In genomic region chr19:1093330-1093729, GRCh38 we compare ENCODE assay signal across 12 cellular contexts. TPM values are rescaled to one million over a fixed set of nuclear protein-coding genes. Genes with fewer than 3 reads are reported as not detected.
DNase-seq lines count a peak whose midpoint lies in the region; ATAC-seq, FAIRE-seq and TF ChIP-seq lines count a peak whose summit lies in the region.
"Had no signal": no experiment of that assay in that cellular context is flagged by ENCODE, and none has a peak within 500 bp of the region (broad histone marks: within the 10 kb centered on the region; RNA-seq: fewer than 3 reads in every experiment).

No MANE protein-coding gene starts in this region.

- no peak overlapping the region for H3K27ac Mint-ChIP-seq in activated CD4-positive, alpha-beta memory T cell treated with anti-CD3 and anti-CD28 coated beads, Interleukin-2, amount 10 ng/mL, durations not matched to agents 7 days and 5 days

- no peaks in the 10 kb centered on the region for H3K27me3 Mint-ChIP-seq in activated CD4-positive, alpha-beta memory T cell treated with anti-CD3 and anti-CD28 coated beads, Interleukin-2, amount 10 ng/mL, durations not matched to agents 7 days and 5 days

- FAIRE-seq in A549 (lab: Jason Lieb, UNC), result no peak
- FAIRE-seq: keratinocyte had no signal

- H3K27ac ChIP-seq in A549 (0 out of 6 replicates have a peak overlapping the region, but pooled peaks of 1 of the 2 experiments have one; percentile 35), DND-41 (ENCODE audit: low read length) (peak overlapping the region; percentile 72; the same call in 1 of the 2 replicates), liver (ENCODE audit: low read depth in 1 of 2, low read length in 2 of 2) (peak overlapping the region in 1 of 2 donors; percentile 1), vagina (no peak overlapping the region)
- H3K27ac ChIP-seq: esophagus muscularis mucosa had no signal

- CTCF ChIA-PET in A549 (lab: Yijun Ruan, JAX), result interaction anchor here (0.7 to 2.5 kb wide), 6 partner anchors 10 to 170 kb away, joined by 3 to 10 read pairs (median 3); no protein-coding TSS in a partner anchor
- CTCF ChIA-PET in activated CD4-positive, alpha-beta memory T cell treated with anti-CD3 and anti-CD28 coated beads, Interleukin-2, amount 10 ng/mL, durations not matched to agents 7 days and 5 days (lab: Charles Lee), result interaction anchor here (1.5 kb wide), 1 partner anchor 29 kb away, joined by 6 read pairs; no protein-coding TSS in a partner anchor

- H3K4me1 Mint-ChIP-seq in activated CD4-positive, alpha-beta memory T cell treated with anti-CD3 and anti-CD28 coated beads, Interleukin-2, amount 10 ng/mL, durations not matched to agents 7 days and 5 days, result peaks cover 51% of the 10 kb centered on the region

- TF ChIP-seq POLR2A in A549 (IDR thresholded peaks at IDR 0.05; ENCODE audit: low read length) (no peak), vagina (IDR thresholded peaks at IDR 0.05) (no peak)

- H3K4me3 Mint-ChIP-seq in activated CD4-positive, alpha-beta memory T cell treated with anti-CD3 and anti-CD28 coated beads, Interleukin-2, amount 10 ng/mL, durations not matched to agents 7 days and 5 days, result peak overlapping the region; percentile 90

- H3K9ac ChIP-seq in DND-41 (ENCODE audit: low read depth, low read length), result peak overlapping the region; percentile 91
- peak overlapping the region in 1 of 2 donors; percentile 40 for H3K9ac ChIP-seq in liver (ENCODE audit: low read depth in 1 of 2, low read length in 2 of 2)

- H2AFZ ChIP-seq in DND-41 (ENCODE audit: low read depth, low read length), result no peak overlapping the region

- no peak for TF ChIP-seq RAD21 in A549 (conservative IDR thresholded peaks at IDR 0.05 in 1 of 2, IDR thresholded peaks at IDR 0.05 in 1 of 2)
- no peak for TF ChIP-seq RAD21 in liver (IDR thresholded peaks at IDR 0.05)

- H3K4me1 ChIP-seq in A549 (peaks cover 23% of the 10 kb centered on the region), DND-41 (ENCODE audit: insufficient read depth, low read length) (peaks cover 26% of the 10 kb centered on the region), liver (ENCODE audit: control insufficient read depth in 4 of 4, insufficient read depth in 4 of 4, low read length in 3 of 4) (peaks cover 8 to 47% (median 29%) of the 10 kb centered on the region in 4 donors), vagina (peaks cover 25% of the 10 kb centered on the region)

- H3K9me3 ChIP-seq in A549, result no peaks in the 10 kb centered on the region
- H3K9me3 ChIP-seq in DND-41 (ENCODE audit: insufficient read depth, low read length, severe bottlenecking), result no peaks in the 10 kb centered on the region
- H3K9me3 ChIP-seq in liver (ENCODE audit: control insufficient read depth in 4 of 4, low read length in 3 of 4), result no peaks in the 10 kb centered on the region
- H3K9me3 ChIP-seq in vagina, result no peaks in the 10 kb centered on the region
- H3K9me3 ChIP-seq: esophagus muscularis mucosa had no signal

- peaks cover 42% of the 10 kb centered on the region for H4K20me1 ChIP-seq in DND-41 (ENCODE audit: insufficient read depth, low read length)

- TF ChIP-seq EP300 in A549 (IDR thresholded peaks at IDR 0.05), result no peak

- no peaks in the 10 kb centered on the region for H3K9me3 Mint-ChIP-seq in activated CD4-positive, alpha-beta memory T cell treated with anti-CD3 and anti-CD28 coated beads, Interleukin-2, amount 10 ng/mL, durations not matched to agents 7 days and 5 days

- ATAC-seq in A549, result no peak
- no peak for ATAC-seq in DND-41 (ENCODE audit: insufficient read depth, low read depth)

- H3K79me2 ChIP-seq in DND-41 (ENCODE audit: insufficient read depth, low read length), result peaks cover 38% of the 10 kb centered on the region

- no peak for TF ChIP-seq CTCF in A549 (IDR thresholded peaks at IDR 0.05)
- no peak for TF ChIP-seq CTCF in DND-41 (IDR thresholded peaks at IDR 0.05; ENCODE audit: borderline replicate concordance, extremely low read depth, low read length, poor library complexity, severe bottlenecking)
- no peak for TF ChIP-seq CTCF in liver (IDR thresholded peaks at IDR 0.05; ENCODE audit: low read depth, low read length, missing input control)
- TF ChIP-seq CTCF in vagina (IDR thresholded peaks at IDR 0.05), result no peak

- DNase-seq in A549 (ENCODE audit: low read depth in 1 of 2, low spot score in 1 of 2) (no peak), DND-41 (no peak), vagina (ENCODE audit: extremely low spot score in 2 of 2) (no peak), NCI-H1105 treated with DMSO at 0.1 percent for 48 hours (lab: John Stamatoyannopoulos, UW) (no peak), superior temporal gyrus (ENCODE audit: extremely low spot score) (no peak), SIG-M5 (lab: John Stamatoyannopoulos, UW) (no peak)
- DNase-seq in activated CD4-positive, alpha-beta memory T cell treated with anti-CD3 and anti-CD28 coated beads, Interleukin-2, amount 10 ng/mL, durations not matched to agents 7 days and 5 days, result no peak
- DNase-seq: aorta, NCI-H526 had no signal

- intact Hi-C loops in vagina (cut with DNase I), result no loop called here

- no peaks in the 10 kb centered on the region for H3K27me3 ChIP-seq in DND-41 (ENCODE audit: insufficient read depth, low read length, poor library complexity)
- no peaks in the 10 kb centered on the region for H3K27me3 ChIP-seq in liver (ENCODE audit: control insufficient read depth in 4 of 4, insufficient read depth in 4 of 4, low read length in 3 of 4)
- no peaks in the 10 kb centered on the region for H3K27me3 ChIP-seq in vagina
- H3K27me3 ChIP-seq: esophagus muscularis mucosa had no signal

- H3K4me2 ChIP-seq in A549 (peak overlapping the region; percentile 93), DND-41 (ENCODE audit: insufficient read depth, low read length) (peak overlapping the region; percentile 99)

- no peak overlapping the region for H3K4me3 ChIP-seq in A549
- peak overlapping the region in 1 of 2 experiments; percentile 99; a peak in 2 of 4 replicates for H3K4me3 ChIP-seq in DND-41 (ENCODE audit: low read depth in 1 of 2, low read length in 2 of 2)
- H3K4me3 ChIP-seq in liver (ENCODE audit: low read depth in 1 of 3, low read length in 3 of 3), result peak overlapping the region in 2 of 3 donors; percentile 69 to 95
- H3K4me3 ChIP-seq in vagina, result peak overlapping the region in 1 of 2 donors; percentile 99

- H3K36me3 Mint-ChIP-seq in activated CD4-positive, alpha-beta memory T cell treated with anti-CD3 and anti-CD28 coated beads, Interleukin-2, amount 10 ng/mL, durations not matched to agents 7 days and 5 days (ENCODE audit: low read depth), result peaks cover 26% of the 10 kb centered on the region

- POLR2A ChIA-PET in A549 (lab: Yijun Ruan, JAX), result interaction anchor here (1.1 kb wide), 1 partner anchor 19 kb away, joined by 3 read pairs; no protein-coding TSS in a partner anchor
- POLR2A ChIA-PET in activated CD4-positive, alpha-beta memory T cell treated with anti-CD3 and anti-CD28 coated beads, Interleukin-2, amount 10 ng/mL, durations not matched to agents 7 days and 5 days (lab: Charles Lee), result interaction anchor here (0.8 to 8.8 kb wide), 4 partner anchors 13 to 71 kb away, joined by 3 to 109 read pairs (median 6); partner anchors contain the start of gene ABCA7

- H3K36me3 ChIP-seq in DND-41 (ENCODE audit: insufficient read depth, low read length), result peaks cover 50% of the 10 kb centered on the region
- H3K36me3 ChIP-seq in liver (ENCODE audit: control insufficient read depth in 4 of 4, insufficient read depth in 3 of 4, low read depth in 1 of 4, low read length in 3 of 4), result peaks cover 4 to 18% (median 15%) of the 10 kb centered on the region in 4 donors
- peaks cover 0 to 31% of the 10 kb centered on the region in 2 donors for H3K36me3 ChIP-seq in vagina

- WGBS in A549 (ENCODE audit: missing lambda C conversion rate), result 88% methylated on average over 11 of the region's 15 CpGs
- 80% methylated on average over 15 of the region's 15 CpGs for WGBS in liver

RNA-seq across cellular contexts. Expression of gene POLR2E, which starts 1.8 kb away (rescaled TPM):
- 81.0 and 99.6 TPM in 2 replicates for polyA plus RNA-seq in A549 (2011; rRNA removed)
- polyA plus RNA-seq in A549 (2012; cell fraction: cytosol; rRNA removed), result 346 and 402 TPM in 2 replicates
- polyA plus RNA-seq in A549 (2012; cell fraction: nucleus; rRNA removed), result 288 and 337 TPM in 2 replicates
- polyA plus RNA-seq in A549 (2017; fragmentation: RNase III; extraction: RNeasy Plus Mini Kit Qiagen cat#74134 plus additional on column Dnase treatment), result 170 to 181 TPM (median 172 TPM) in 3 replicates
- polyA minus RNA-seq in A549 (2011; rRNA and poly(A)+ RNA removed), result 102 and 159 TPM in 2 replicates
- 100 to 1,000 TPM; 116 to 120 TPM for total RNA-seq in activated CD4-positive, alpha-beta memory T cell treated with anti-CD3 and anti-CD28 coated beads, Interleukin-2, amount 10 ng/mL, durations not matched to agents 7 days and 5 days
- total RNA-seq in liver, result 100 to 1,000 TPM in 1 of 2 donors, 10 to 100 TPM in 1; 51.8 to 168 TPM
- 100 to 1,000 TPM; 175 to 211 TPM for polyA plus RNA-seq in liver
- total RNA-seq in vagina, result 83.7 TPM

RNA-seq across cellular contexts. Expression of gene GPX4, which starts 10.5 kb away (rescaled TPM):
- polyA plus RNA-seq in A549 (2011; rRNA removed) (223 and 248 TPM in 2 replicates), A549 (2017; fragmentation: RNase III; extraction: RNeasy Plus Mini Kit Qiagen cat#74134 plus additional on column Dnase treatment) (370 to 402 TPM (median 394 TPM) in 3 replicates), liver (100 to 1,000 TPM; 447 to 558 TPM)
- polyA plus RNA-seq in A549 (2012; cell fraction: cytosol; rRNA removed), result 768 and 819 TPM in 2 replicates
- 378 and 395 TPM in 2 replicates for polyA plus RNA-seq in A549 (2012; cell fraction: nucleus; rRNA removed)
- 180 and 195 TPM in 2 replicates for polyA minus RNA-seq in A549 (2011; rRNA and poly(A)+ RNA removed)
- total RNA-seq in activated CD4-positive, alpha-beta memory T cell treated with anti-CD3 and anti-CD28 coated beads, Interleukin-2, amount 10 ng/mL, durations not matched to agents 7 days and 5 days, result 100 to 1,000 TPM; 141 to 148 TPM
- total RNA-seq in liver (100 to 1,000 TPM; 122 to 149 TPM), vagina (524 TPM)

RNA-seq across cellular contexts. Expression of gene ARHGAP45, which starts 26.4 kb away (rescaled TPM):
- polyA plus RNA-seq in A549 (2011; rRNA removed), result 0.48 and 1.2 TPM in 2 replicates
- 2.1 and 2.6 TPM in 2 replicates for polyA plus RNA-seq in A549 (2012; cell fraction: cytosol; rRNA removed)
- polyA plus RNA-seq in A549 (2012; cell fraction: nucleus; rRNA removed), result 7.8 and 8.6 TPM in 2 replicates
- 1.5 to 1.9 TPM (median 1.8 TPM) in 3 replicates for polyA plus RNA-seq in A549 (2017; fragmentation: RNase III; extraction: RNeasy Plus Mini Kit Qiagen cat#74134 plus additional on column Dnase treatment)
- 0.58 and 0.88 TPM in 2 replicates for polyA minus RNA-seq in A549 (2011; rRNA and poly(A)+ RNA removed)
- 100 to 1,000 TPM; 419 to 437 TPM for total RNA-seq in activated CD4-positive, alpha-beta memory T cell treated with anti-CD3 and anti-CD28 coated beads, Interleukin-2, amount 10 ng/mL, durations not matched to agents 7 days and 5 days
- 10 to 100 TPM; 13.6 to 27.5 TPM for total RNA-seq in liver
- 1 to 10 TPM; 3.3 to 5.8 TPM for polyA plus RNA-seq in liver
- total RNA-seq in vagina, result 36.8 TPM

RNA-seq across cellular contexts. Expression of gene ABCA7, which starts 53.4 kb away (rescaled TPM):
- 5.0 and 6.6 TPM in 2 replicates for polyA plus RNA-seq in A549 (2011; rRNA removed)
- polyA plus RNA-seq in A549 (2012; cell fraction: cytosol; rRNA removed), result 7.9 and 9.1 TPM in 2 replicates
- polyA plus RNA-seq in A549 (2012; cell fraction: nucleus; rRNA removed), result 53.4 and 59.9 TPM in 2 replicates
- 8.8 to 13.5 TPM (median 12.6 TPM) in 3 replicates for polyA plus RNA-seq in A549 (2017; fragmentation: RNase III; extraction: RNeasy Plus Mini Kit Qiagen cat#74134 plus additional on column Dnase treatment)
- polyA minus RNA-seq in A549 (2011; rRNA and poly(A)+ RNA removed), result 9.6 and 10.5 TPM in 2 replicates
- 10 to 100 TPM; 92.7 to 95.1 TPM for total RNA-seq in activated CD4-positive, alpha-beta memory T cell treated with anti-CD3 and anti-CD28 coated beads, Interleukin-2, amount 10 ng/mL, durations not matched to agents 7 days and 5 days
- total RNA-seq in liver, result 10 to 100 TPM in 1 of 2 donors, 1 to 10 TPM in 1; 5.3 to 60.9 TPM
- polyA plus RNA-seq in liver, result 1 to 10 TPM; 3.0 to 4.4 TPM
- total RNA-seq in vagina, result 29.5 TPM

Comparison
In these comparisons a context has a peak if more than half of its experiments do, and no peak if none do; other contexts are left out.
1. RNA of gene ARHGAP45, which starts 26.4 kb away (total RNA-seq): 419 to 437 TPM in activated CD4-positive, alpha-beta memory T cell treated with anti-CD3 and anti-CD28 coated beads, Interleukin-2, amount 10 ng/mL, durations not matched to agents 7 days and 5 days; 36.8 TPM in vagina (single experiment) and 13.6 to 27.5 TPM in liver; every median in the first group is over 10 times any median in the second.